Comparison of ENCODE assay signal across 16 cellular contexts in genomic region chr1:5731110-5731423, GRCh38.
A peak's percentile ranks its signal among the peaks of the same experiment; 100 is the strongest.
DNase-seq lines count a peak whose midpoint lies in the region; ATAC-seq, FAIRE-seq and TF ChIP-seq lines count a peak whose summit lies in the region.
"Had no signal": no experiment of that assay in that cellular context is flagged by ENCODE, and none has a peak within 500 bp of the region (broad histone marks: within the 10 kb centered on the region; RNA-seq: fewer than 3 reads in every experiment).

No MANE protein-coding gene starts in this region.

- H3K36me3 ChIP-seq in right lobe of liver (no peaks in the 10 kb centered on the region), HepG2 (replicated peaks in 1 of 2; ENCODE audit: control insufficient read depth in 1 of 2, insufficient read depth in 2 of 2, low read length in 2 of 2) (no peaks in the 10 kb centered on the region), left lung (no peaks in the 10 kb centered on the region), sigmoid colon (no peaks in the 10 kb centered on the region)
- H3K36me3 ChIP-seq: BLaER1 treated with 17β-estradiol and CSF1 and Interleukin-3, amounts not matched to agents 10 nM and 100 nM; HAP-1 had no signal

- H3K79me2 ChIP-seq in HepG2 (ENCODE audit: insufficient read depth, low read length), result no peaks in the 10 kb centered on the region

- 37% methylated on average over 2 of the region's 5 CpGs for WGBS in right lobe of liver (ENCODE audit: insufficient coverage, low coverage, low lambda C conversion rate, missing lambda C conversion rate)
- no CpG with 5 or more reads among the region's 5 CpGs for WGBS in HepG2 (ENCODE audit: low lambda C conversion rate)
- WGBS in sigmoid colon, 2 donors, result 83 to 89% methylated on average over 5 of the region's 5 CpGs

- TF ChIP-seq EP300 in HepG2 (IDR thresholded peaks at IDR 0.05; ENCODE audit: low read depth in 2 of 2, low read length in 2 of 2), result no peak
- TF ChIP-seq EP300 in HepG2 (CRISPR knock-in tag; IDR thresholded peaks at IDR 0.05; ENCODE audit: borderline replicate concordance), result no peak
- no peak for TF ChIP-seq EP300 in sigmoid colon (IDR thresholded peaks at IDR 0.05)

- no peak overlapping the region for H3K4me2 ChIP-seq in HepG2 (ENCODE audit: low read depth, low read length)
- H3K4me2 ChIP-seq: BLaER1 treated with 17β-estradiol and CSF1 and Interleukin-3, amounts not matched to agents 10 nM and 100 nM had no signal

- H3K9ac ChIP-seq in HepG2 (ENCODE audit: insufficient read depth, low read depth, low read length), result no peak overlapping the region
- H3K9ac ChIP-seq: BLaER1 treated with 17β-estradiol and CSF1 and Interleukin-3, amounts not matched to agents 10 nM and 100 nM had no signal

- H3K4me1 ChIP-seq in right lobe of liver, result no peaks in the 10 kb centered on the region
- no peaks in the 10 kb centered on the region for H3K4me1 ChIP-seq in HepG2 (ENCODE audit: insufficient read depth, low read length)
- H3K4me1 ChIP-seq in left lung, result no peaks in the 10 kb centered on the region
- peaks cover 0 to 10% (median 5%) of the 10 kb centered on the region in 4 donors for H3K4me1 ChIP-seq in sigmoid colon
- H3K4me1 ChIP-seq: HAP-1 had no signal

- TF ChIP-seq POLR2A in right lobe of liver (IDR thresholded peaks at IDR 0.05), result no peak
- no peak for TF ChIP-seq POLR2A in HepG2 (IDR thresholded peaks at IDR 0.05; ENCODE audit: insufficient read depth in 1 of 2, low read depth in 2 of 2, low read length in 2 of 2)
- TF ChIP-seq POLR2A in sigmoid colon (IDR thresholded peaks at IDR 0.05), result no peak

- H3K4me3 ChIP-seq in right lobe of liver (no peak overlapping the region), HepG2 (replicated peaks in 1 of 3; ENCODE audit: insufficient read depth in 1 of 3, low read depth in 2 of 3, low read length in 3 of 3) (no peak overlapping the region), left lung (no peak overlapping the region), sigmoid colon (no peak overlapping the region)
- H3K4me3 ChIP-seq: BLaER1 treated with 17β-estradiol and CSF1 and Interleukin-3, amounts not matched to agents 10 nM and 100 nM; HAP-1 had no signal

- no peak for ATAC-seq in right lobe of liver
- no peak for ATAC-seq in HepG2
- ATAC-seq in left lung, result no peak

- intact Hi-C loops in right lobe of liver (cut with DNase I), result no loop called here
- intact Hi-C loops in HepG2 (cut with micrococcal nuclease; ENCODE audit: unreplicated experiment), result no loop called here
- intact Hi-C loops in left lung (cut with DNase I), result no loop called here
- intact Hi-C loops in sigmoid colon (cut with DNase I), result no loop called here

- H3K27me3 ChIP-seq in right lobe of liver, result no peaks in the 10 kb centered on the region
- peaks cover 2 to 47% of the 10 kb centered on the region in 2 experiments; a peak in 4 of 5 replicates for H3K27me3 ChIP-seq in HepG2 (ENCODE audit: control insufficient read depth in 1 of 2, insufficient read depth in 2 of 2, low read length in 2 of 2)
- peaks cover 0 to 55% of the 10 kb centered on the region in 2 donors for H3K27me3 ChIP-seq in left lung
- peaks cover 0 to 11% (median 9%) of the 10 kb centered on the region in 3 donors for H3K27me3 ChIP-seq in sigmoid colon
- H3K27me3 ChIP-seq: BLaER1 treated with 17β-estradiol and CSF1 and Interleukin-3, amounts not matched to agents 10 nM and 100 nM had no signal

- in situ Hi-C loops in HepG2 (cut with HindIII; ENCODE audit: extremely low pct_ligation_motif_present, low pct_unique_long_range_greater_than_20kb), result no loop called here

- H3K9me3 ChIP-seq in right lobe of liver (no peaks in the 10 kb centered on the region), HepG2 (ENCODE audit: low read length) (no peaks in the 10 kb centered on the region), left lung (no peaks in the 10 kb centered on the region), sigmoid colon (no peaks in the 10 kb centered on the region)
- H3K9me3 ChIP-seq: BLaER1 treated with 17β-estradiol and CSF1 and Interleukin-3, amounts not matched to agents 10 nM and 100 nM; HAP-1 had no signal

- no peaks in the 10 kb centered on the region for H4K20me1 ChIP-seq in HepG2 (ENCODE audit: insufficient read depth, low read length)
- H4K20me1 ChIP-seq: BLaER1 treated with 17β-estradiol and CSF1 and Interleukin-3, amounts not matched to agents 10 nM and 100 nM had no signal

- H3K27ac ChIP-seq in right lobe of liver (no peak overlapping the region), HepG2 (ENCODE audit: extremely low read length, insufficient read depth, low read length) (no peak overlapping the region), left lung (no peak overlapping the region), sigmoid colon (no peak overlapping the region)
- H3K27ac ChIP-seq: BLaER1 treated with 17β-estradiol and CSF1 and Interleukin-3, amounts not matched to agents 10 nM and 100 nM; HL-60 had no signal

- CTCF ChIA-PET in HepG2 (lab: Yijun Ruan, JAX; ENCODE audit: low intra/inter-chr PET ratio, low total read pairs), result no interaction called here

- POLR2A ChIA-PET in HepG2 (lab: Yijun Ruan, JAX), result no interaction called here

- BruUV-seq in HepG2 (replicated peaks; lab: Mats Ljungman, UMichigan), result no TSS peak

- TF ChIP-seq RAD21 in HepG2 (CRISPR knock-in tag; IDR thresholded peaks at IDR 0.05), result no peak

- FAIRE-seq in HepG2 (lab: Jason Lieb, UNC), result no peak
- FAIRE-seq: G401.6, GM12891, GM19239, H1 had no signal

- DNase-seq in right lobe of liver (peak in 2 of 3 donors; percentile 0 to 10), HepG2 (ENCODE audit: low spot score) (no peak), left lung (peak; percentile 18 to 52), sigmoid colon (peak; percentile 34), NCI-H128 (lab: John Stamatoyannopoulos, UW; ENCODE audit: unreplicated experiment) (no peak), NCI-H1417 treated with DMSO at 0.1 percent for 48 hours (lab: John Stamatoyannopoulos, UW) (no peak)
- no peak for DNase-seq in NK-92 treated with Interleukin-12 subunit alpha and Interleukin-12 subunit beta, amount 100 ng/mL, for 24 hours (lab: John Stamatoyannopoulos, UW)
- DNase-seq: COR-L47, IMR-90 had no signal

- no peak overlapping the region for H2AFZ ChIP-seq in HepG2 (ENCODE audit: low read length)

- TF ChIP-seq CTCF in right lobe of liver (IDR thresholded peaks at IDR 0.05) (no peak), HepG2 (CRISPR knock-in tag; IDR thresholded peaks at IDR 0.05) (no peak), left lung (IDR thresholded peaks at IDR 0.05) (no peak), sigmoid colon (IDR thresholded peaks at IDR 0.05) (no peak)

TF ChIP-seq in HepG2, 621 proteins besides CTCF, POLR2A, EP300 and RAD21 (continues in another document):
- TF ChIP-seq SYNCRIP (IDR thresholded peaks at IDR 0.05; ENCODE audit: insufficient read depth, low read depth, low read length) (no peak), POGK (CRISPR knock-in tag; conservative IDR thresholded peaks at IDR 0.05) (no peak), AHR (CRISPR knock-in tag; IDR thresholded peaks at IDR 0.05) (no peak), NFATC3 (CRISPR knock-in tag; IDR thresholded peaks at IDR 0.05) (no peak), HINFP (CRISPR knock-in tag; IDR thresholded peaks at IDR 0.05; ENCODE audit: low read depth) (no peak), FOXO1 (CRISPR knock-in tag; IDR thresholded peaks at IDR 0.05) (no peak), E2F5 (CRISPR knock-in tag; conservative IDR thresholded peaks at IDR 0.05) (no peak), RFXAP (CRISPR knock-in tag; IDR thresholded peaks at IDR 0.05; ENCODE audit: borderline replicate concordance) (no peak), ATF5 (CRISPR knock-in tag; IDR thresholded peaks at IDR 0.05; ENCODE audit: low read depth) (no peak), GZF1 (CRISPR knock-in tag; IDR thresholded peaks at IDR 0.05) (no peak), ZNF552 (CRISPR knock-in tag; IDR thresholded peaks at IDR 0.05; ENCODE audit: borderline replicate concordance) (no peak)

Comparison
In these comparisons a context has a peak if more than half of its experiments do, and no peak if none do; other contexts are left out.
1. DNase-seq: peak in right lobe of liver (2 of 3), left lung (2 of 2) and sigmoid colon (single experiment); none in HepG2 (single experiment), NCI-H128 (single experiment), NCI-H1417 treated with DMSO at 0.1 percent for 48 hours (single experiment) and NK-92 treated with Interleukin-12 subunit alpha and Interleukin-12 subunit beta, amount 100 ng/mL, for 24 hours (single experiment).